8 cellular contexts compared by ENCODE assay signal in the genomic region with DNA sequence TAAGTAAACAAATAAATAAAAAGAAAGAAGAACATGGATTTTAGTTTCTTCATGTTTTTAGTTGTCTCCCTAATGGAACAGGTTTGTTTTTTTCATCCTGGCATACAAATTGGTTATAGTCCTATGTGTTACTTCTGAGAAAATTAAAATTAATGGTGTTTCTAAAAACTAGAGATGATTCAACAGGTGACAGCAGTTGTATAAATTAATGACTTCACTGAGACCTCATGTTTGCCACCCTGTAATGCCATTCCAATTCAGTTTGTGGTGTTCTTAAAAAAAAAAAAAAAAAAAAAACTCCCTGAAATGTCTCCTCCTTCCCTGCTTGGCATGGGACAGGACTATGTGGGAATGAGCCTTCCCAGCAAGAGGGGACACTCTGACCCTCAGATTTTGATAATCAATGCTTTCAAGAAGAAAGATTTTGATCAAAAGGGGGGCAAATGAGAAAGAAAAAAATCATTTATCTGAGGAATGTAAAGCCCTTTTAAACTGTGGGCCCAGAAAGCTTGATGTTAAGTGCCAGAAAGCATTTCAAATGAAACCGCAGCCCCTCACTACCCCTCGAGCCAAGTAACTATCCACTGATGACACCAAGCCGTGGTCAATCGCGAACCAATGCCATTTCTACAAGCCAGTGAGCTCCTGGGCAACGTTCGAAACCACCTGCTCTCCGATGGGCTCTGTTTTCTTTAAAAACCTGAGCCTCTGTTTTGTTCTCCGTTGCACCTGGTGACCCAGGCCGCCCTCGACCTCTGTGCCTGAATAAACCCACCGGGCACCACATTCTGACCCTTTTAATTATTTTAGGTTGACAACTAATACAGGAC. TPM values are rescaled to one million over a fixed set of nuclear protein-coding genes. Genes with fewer than 3 reads are reported as not detected.
DNase-seq lines count a peak whose midpoint lies in the region; ATAC-seq and TF ChIP-seq lines count a peak whose summit lies in the region.

No MANE protein-coding gene starts in this region.

- no peaks in the 10 kb centered on the region for H3K9me2 ChIP-seq in DOHH2 (replicated peaks; ENCODE audit: control insufficient read depth, low read length)

- H3K27ac ChIP-seq in DOHH2 (ENCODE audit: low read depth, low read length), result peak overlapping the region; percentile 40
- peak overlapping the region; percentile 41 for H3K27ac ChIP-seq in osteoblast (ENCODE audit: low read depth, low read length)

- TF ChIP-seq CTCF in DOHH2 (IDR thresholded peaks at IDR 0.05; ENCODE audit: low read depth, low read length, poor library complexity, severe bottlenecking) (no peak), osteoblast (IDR thresholded peaks at IDR 0.05; ENCODE audit: extremely low read depth, low read depth, low read length) (no peak)

- peaks cover 7% of the 10 kb centered on the region for H3K36me3 ChIP-seq in DOHH2 (ENCODE audit: control insufficient read depth, low read length)
- peaks cover 5% of the 10 kb centered on the region for H3K36me3 ChIP-seq in NT2/D1 (ENCODE audit: insufficient read depth, insufficient read length, low read length)
- H3K36me3 ChIP-seq in endocrine pancreas (ENCODE audit: control insufficient read depth, insufficient read depth, low read length), result no peaks in the 10 kb centered on the region
- no peaks in the 10 kb centered on the region for H3K36me3 ChIP-seq in osteoblast (ENCODE audit: insufficient read depth, low read length)

- H3K9ac ChIP-seq in NT2/D1 (ENCODE audit: insufficient read length, low read depth) (peak overlapping the region; percentile 86), endocrine pancreas (ENCODE audit: control insufficient read depth, insufficient read depth, low read length) (peak overlapping the region; percentile 94)

- H3K9me3 ChIP-seq in DOHH2 (ENCODE audit: control insufficient read depth, insufficient read depth, low read length) (no peaks in the 10 kb centered on the region), NT2/D1 (ENCODE audit: insufficient read depth, low read length) (no peaks in the 10 kb centered on the region), endocrine pancreas (ENCODE audit: control insufficient read depth, low read length) (no peaks in the 10 kb centered on the region), osteoblast (ENCODE audit: low read depth, low read length) (no peaks in the 10 kb centered on the region)

- H3K4me3 ChIP-seq in DOHH2 (ENCODE audit: low read length) (peak overlapping the region; percentile 96), NT2/D1 (ENCODE audit: insufficient read length, low read depth) (peak overlapping the region; percentile 78), endocrine pancreas (ENCODE audit: control insufficient read depth, insufficient read depth, low read length) (peak overlapping the region; percentile 82), osteoblast (ENCODE audit: insufficient read depth, low read length) (peak overlapping the region; percentile 87)

- H4K20me1 ChIP-seq in DOHH2 (ENCODE audit: control insufficient read depth, insufficient read depth, low read depth, low read length) (no peaks in the 10 kb centered on the region), osteoblast (ENCODE audit: insufficient read depth, low read length) (no peaks in the 10 kb centered on the region)

- H3K27me3 ChIP-seq in DOHH2 (ENCODE audit: control insufficient read depth, low read length) (no peaks in the 10 kb centered on the region), NT2/D1 (ENCODE audit: insufficient read depth, insufficient read length) (peaks cover 20% of the 10 kb centered on the region), endocrine pancreas (ENCODE audit: control insufficient read depth, insufficient read depth, low read length) (no peaks in the 10 kb centered on the region), osteoblast (ENCODE audit: insufficient read depth, low read length) (no peaks in the 10 kb centered on the region)

- ATAC-seq in GM21576 (IDR thresholded peaks at IDR 0.05; ENCODE audit: unreplicated experiment), result no peak
- no peak for ATAC-seq in GM21528 (IDR thresholded peaks at IDR 0.05; ENCODE audit: low FRiP score, unreplicated experiment)

- H2AFZ ChIP-seq in osteoblast (ENCODE audit: low read length), result peak overlapping the region; percentile 96

- H3K4me1 ChIP-seq in DOHH2 (ENCODE audit: control insufficient read depth, low read length) (peaks cover 42% of the 10 kb centered on the region), NT2/D1 (ENCODE audit: insufficient read depth, insufficient read length) (peaks cover 6% of the 10 kb centered on the region), endocrine pancreas (ENCODE audit: control insufficient read depth, insufficient read depth, low read length) (no peaks in the 10 kb centered on the region), osteoblast (ENCODE audit: insufficient read depth, low read length) (peaks cover 12% of the 10 kb centered on the region)

- H3F3A ChIP-seq in DOHH2 (ENCODE audit: control insufficient read depth, insufficient read depth), result peaks cover 24% of the 10 kb centered on the region

- DNase-seq in NT2/D1 (ENCODE audit: low read depth, low spot score) (no peak), osteoblast (ENCODE audit: insufficient read length, low spot score, missing footprints) (peak; percentile 79), NCI-H1105 treated with DMSO at 0.1 percent for 48 hours (lab: John Stamatoyannopoulos, UW) (no peak), DMS 273 treated with DMSO at 0.1 percent for 48 hours (lab: John Stamatoyannopoulos, UW) (no peak)

- peaks cover 59% of the 10 kb centered on the region for H3K79me2 ChIP-seq in DOHH2 (ENCODE audit: control insufficient read depth, low read length)
- peaks cover 20% of the 10 kb centered on the region for H3K79me2 ChIP-seq in osteoblast (ENCODE audit: insufficient read depth, low read length)

- H3K4me2 ChIP-seq in DOHH2 (ENCODE audit: low read length), result peak overlapping the region; percentile 90
- H3K4me2 ChIP-seq in osteoblast (ENCODE audit: insufficient read depth, low read length), result peak overlapping the region; percentile 99

RNA-seq across cellular contexts. Expression of a gene that starts 0.9 kb away (rescaled TPM):
- 7.6 and 10.0 TPM in 2 replicates for total RNA-seq in osteoblast

RNA-seq across cellular contexts. Expression of a gene that starts 1.1 kb away (rescaled TPM):
- total RNA-seq in osteoblast, result 0.36 and 0.88 TPM in 2 replicates

RNA-seq across cellular contexts. Expression of a gene that starts 19.1 kb away (rescaled TPM):
- not detected in 2 replicates for total RNA-seq in osteoblast

RNA-seq across cellular contexts. Expression of a gene that starts 37.1 kb away (rescaled TPM):
- total RNA-seq in osteoblast, result 19.2 and 22.4 TPM in 2 replicates
